9 cellular contexts compared by ENCODE assay signal in genomic region chr10:79274279-79275104, GRCh38.
DNase-seq lines count a peak whose midpoint lies in the region; ATAC-seq and TF ChIP-seq lines count a peak whose summit lies in the region.
"Had no signal": no experiment of that assay in that cellular context is flagged by ENCODE, and none has a peak within 500 bp of the region (broad histone marks: within the 10 kb centered on the region; RNA-seq: fewer than 3 reads in every experiment).

No MANE protein-coding gene starts in this region.

- peak; percentile 67 for DNase-seq in ELF-1 (ENCODE audit: low read depth, low spot score)
- DNase-seq in WERI-Rb-1: peak; percentile 77
- DNase-seq in cardiac muscle cell (ENCODE audit: low read depth in 1 of 2, low spot score in 1 of 2): peak; percentile 35 to 46
- DNase-seq in putamen (ENCODE audit: low spot score): peak; percentile 96
- no peak for DNase-seq in SW 1271 (lab: John Stamatoyannopoulos, UW)
- no peak for DNase-seq in OCI-M2 (lab: John Stamatoyannopoulos, UW; ENCODE audit: unreplicated experiment)
- DNase-seq: activated naive CD4-positive, alpha-beta T cell had no signal

- no peak for TF ChIP-seq CTCF in WERI-Rb-1 (IDR thresholded peaks at IDR 0.05; ENCODE audit: low read depth, low read length)
- no peak for TF ChIP-seq CTCF in cardiac muscle cell (IDR thresholded peaks at IDR 0.05; ENCODE audit: low read depth, low read length)

- H3K4me3 ChIP-seq in WERI-Rb-1 (ENCODE audit: low read depth, low read length) (no peak overlapping the region), cardiac muscle cell (no peak overlapping the region)

- peaks cover 37% of the 10 kb centered on the region for H3K4me1 ChIP-seq in cardiac muscle cell (ENCODE audit: low read depth)

- H3K27ac ChIP-seq in WERI-Rb-1 (peak overlapping the region; percentile 68), cardiac muscle cell (peak overlapping the region; percentile 75)

- H3K36me3 ChIP-seq in WERI-Rb-1: peaks cover 19% of the 10 kb centered on the region
- H3K36me3 ChIP-seq in cardiac muscle cell: peaks cover 9% of the 10 kb centered on the region

- H3K9me3 ChIP-seq in WERI-Rb-1 (ENCODE audit: severe bottlenecking) (no peaks in the 10 kb centered on the region), cardiac muscle cell (ENCODE audit: low read depth) (no peaks in the 10 kb centered on the region)

- ATAC-seq in HG03025 (IDR thresholded peaks at IDR 0.05; ENCODE audit: low FRiP score, unreplicated experiment) (no peak), GM19397 (IDR thresholded peaks at IDR 0.05; ENCODE audit: unreplicated experiment) (no peak)

- no peaks in the 10 kb centered on the region for H3K27me3 ChIP-seq in WERI-Rb-1 (ENCODE audit: insufficient read depth, low read depth, severe bottlenecking)
- no peaks in the 10 kb centered on the region for H3K27me3 ChIP-seq in cardiac muscle cell

Comparison
In these comparisons a context has a peak if more than half of its experiments do, and no peak if none do; other contexts are left out.
1. DNase-seq: peak in ELF-1 (single experiment), WERI-Rb-1 (single experiment), cardiac muscle cell (2 of 2) and putamen (single experiment); none in SW 1271 (0 of 2) and OCI-M2 (single experiment).